In genomic region chrX:150361777-150362351, GRCh38 we compare ENCODE assay signal across 9 cellular contexts. TPM values are rescaled to one million over a fixed set of nuclear protein-coding genes. Genes with fewer than 3 reads are reported as not detected.
DNase-seq lines count a peak whose midpoint lies in the region; ATAC-seq, FAIRE-seq and TF ChIP-seq lines count a peak whose summit lies in the region.
"Had no signal": no experiment of that assay in that cellular context is flagged by ENCODE, and none has a peak within 500 bp of the region (broad histone marks: within the 10 kb centered on the region; RNA-seq: fewer than 3 reads in every experiment).

No MANE protein-coding gene starts in this region.

- no TSS peak for BruUV-seq in K562 (replicated peaks; lab: Mats Ljungman, UMichigan)

- H3K9me1 ChIP-seq in K562 (ENCODE audit: control insufficient read depth, insufficient read depth, low read length): no peaks in the 10 kb centered on the region

- POLR2A ChIA-PET in K562 (lab: Yijun Ruan, JAX): interaction anchor here (0.6 kb wide), 1 partner anchor 142 kb away, joined by 3 read pairs; no protein-coding TSS in a partner anchor
- POLR2A ChIA-PET in RWPE1 (lab: Yijun Ruan, JAX; ENCODE audit: low non-redundant PET): no interaction called here

- no peak for TF ChIP-seq CTCF in K562 (IDR thresholded peaks at IDR 0.05 in 2 of 3, conservative IDR thresholded peaks at IDR 0.05 in 1 of 3; ENCODE audit: insufficient read depth in 2 of 3, low read depth in 1 of 3, low read length in 3 of 3)
- no peak for TF ChIP-seq CTCF in thyroid gland (IDR thresholded peaks at IDR 0.05)
- TF ChIP-seq CTCF in RWPE1 (conservative IDR thresholded peaks at IDR 0.05; ENCODE audit: low read depth): no peak
- no peak for TF ChIP-seq CTCF in omental fat pad (IDR thresholded peaks at IDR 0.05)

- CTCF ChIA-PET in K562 (lab: Yijun Ruan, JAX; ENCODE audit: low intra/inter-chr PET ratio): no interaction called here
- CTCF ChIA-PET in RWPE1 (lab: Yijun Ruan, JAX): no interaction called here

- H3K27ac ChIP-seq in K562 (ENCODE audit: extremely low read depth, low read depth, low read length) (no peak overlapping the region), thyroid gland (no peak overlapping the region), RWPE1 (no peak overlapping the region)

- no peak for TF ChIP-seq POLR2A in K562 (conservative IDR thresholded peaks at IDR 0.05)
- TF ChIP-seq POLR2A in thyroid gland (IDR thresholded peaks at IDR 0.05): no peak

- FAIRE-seq in K562 (lab: Jason Lieb, UNC): no peak

- no peak overlapping the region for H3K4me2 ChIP-seq in K562 (ENCODE audit: insufficient read depth, low read length)

- 46% methylated on average over 15 of the region's 37 CpGs for whole genome bisulfite sequencing in K562 (ENCODE audit: insufficient coverage, low coverage, missing lambda C conversion rate)
- 0 to 3% methylated on average over 7 to 13 of the region's 37 CpGs for WGBS in thyroid gland, 2 donors

- peaks cover 0 to 69% of the 10 kb centered on the region in 2 experiments; a peak in 2 of 5 replicates for H3K27me3 ChIP-seq in K562 (ENCODE audit: control insufficient read depth in 2 of 2, insufficient read depth in 2 of 2, low read length in 2 of 2)
- no peaks in the 10 kb centered on the region for H3K27me3 ChIP-seq in thyroid gland

- H3K4me1 ChIP-seq in K562 (replicated peaks in 1 of 2; ENCODE audit: control insufficient read depth in 2 of 2, insufficient read depth in 2 of 2, low read length in 2 of 2) (peaks cover 0 to 35% of the 10 kb centered on the region in 2 experiments; a peak in 3 of 5 replicates), thyroid gland (peaks cover 7 to 8% of the 10 kb centered on the region in 2 donors)

- peak; percentile 15 for DNase-seq in activated gamma-delta T cell treated with Interleukin-2 at 50 U/mL for 16 hours
- no peak for DNase-seq in activated gamma-delta T cell (lab: John Stamatoyannopoulos, UW)
- no peak for DNase-seq in K562 (ENCODE audit: extremely low read depth in 1 of 4, low spot score in 3 of 4)
- DNase-seq in lung microvascular endothelial cell (ENCODE audit: low read depth in 2 of 2): peak; percentile 5 to 14
- DNase-seq in thyroid gland: peak; percentile 31 to 35
- no peak for DNase-seq in SIG-M5 treated with dmso at 0.1 percent for 504 hours (lab: John Stamatoyannopoulos, UW; ENCODE audit: unreplicated experiment)
- no peak for DNase-seq in RWPE1 (ENCODE audit: low spot score)
- no peak for DNase-seq in omental fat pad (ENCODE audit: low spot score)
- DNase-seq: DND-41 had no signal

- no peak for TF ChIP-seq EP300 in K562 (IDR thresholded peaks at IDR 0.05; ENCODE audit: low read length)

- ATAC-seq in K562 (no peak), omental fat pad (ENCODE audit: low FRiP score) (no peak)

- H4K20me1 ChIP-seq in K562 (replicated peaks; ENCODE audit: control insufficient read depth, insufficient read depth, low read length): no peaks in the 10 kb centered on the region

- no peak for TF ChIP-seq RAD21 in K562 (CRISPR knock-in tag; conservative IDR thresholded peaks at IDR 0.05 in 1 of 2, IDR thresholded peaks at IDR 0.05 in 1 of 2)

- intact Hi-C loops in K562 (cut with micrococcal nuclease): no loop called here
- intact Hi-C loops in thyroid gland (cut with DNase I): no loop called here

- no peak overlapping the region for H3K9ac ChIP-seq in K562 (ENCODE audit: insufficient read depth in 1 of 2, low read depth in 2 of 2, low read length in 2 of 2)

- H3K4me3 ChIP-seq in K562 (no peak overlapping the region), thyroid gland (replicated peaks in 1 of 3) (peak overlapping the region in 1 of 3 donors; percentile 12)

- no peak overlapping the region for H2AFZ ChIP-seq in K562 (ENCODE audit: low read depth, low read length)

- no peaks in the 10 kb centered on the region for H3K79me2 ChIP-seq in K562 (ENCODE audit: control insufficient read depth, insufficient read depth, low read length)

- H3K36me3 ChIP-seq in K562 (ENCODE audit: control insufficient read depth, insufficient read depth, low read length) (no peaks in the 10 kb centered on the region), thyroid gland (no peaks in the 10 kb centered on the region)

- H3K9me3 ChIP-seq in K562 (replicated peaks; ENCODE audit: control insufficient read depth, insufficient read depth, low read depth, low read length) (no peaks in the 10 kb centered on the region), thyroid gland (no peaks in the 10 kb centered on the region)

- in situ Hi-C loops in K562 (cut with MboI): no loop called here

TF ChIP-seq in K562, 482 proteins besides CTCF, POLR2A, EP300 and RAD21:
- TF ChIP-seq NFRKB (IDR thresholded peaks at IDR 0.05; ENCODE audit: low read depth): no peak
- TF ChIP-seq EGR1 (conservative IDR thresholded peaks at IDR 0.05): peak; percentile 42

RNA-seq across cellular contexts. Expression of gene MAMLD1, which starts 1.3 kb away (rescaled TPM):
- 0.09 TPM in 1 of 2 replicates, not detected in the other for total RNA-seq in K562 (2011; cell fraction: chromatin; rRNA removed; ENCODE audit: low replicate concordance)
- total RNA-seq in K562 (2011; cell fraction: nucleolus; rRNA removed): not detected in 2 replicates
- total RNA-seq in K562 (2011; cell fraction: nucleoplasm; rRNA removed): not detected in 2 replicates
- total RNA-seq in K562 (2014; rRNA removed) (not detected in 2 replicates), K562 (2014; rRNA removed; fragmentation: Illumina TruSeq; extraction: Trizol) (not detected in 2 replicates), K562 (2015; rRNA removed; fragmentation: Illumina TruSeq; extraction: Trizol) (not detected in 2 replicates), K562 (2021) (0.18 TPM in 1 of 2 replicates, not detected in the other), lung microvascular endothelial cell (0.22 and 0.79 TPM in 2 replicates), thyroid gland (1 to 10 TPM; 1.3 to 2.2 (median 1.8) TPM), omental fat pad (10 to 100 TPM in 1 of 4 donors, 1 to 10 TPM in 3; 4.5 to 10.3 (median 6.2) TPM)
- polyA plus RNA-seq in K562 (2011; rRNA removed) (not detected in 2 replicates), K562 (2014; fragmentation: Illumina TruSeq; extraction: Trizol) (not detected in 2 replicates), K562 (2014; fragmentation: Nextera tagmentation; extraction: Ambion mirVana) (not detected), K562 (2014; rRNA removed) (0.12 TPM in 1 of 2 replicates, not detected in the other)
- polyA plus RNA-seq in K562 (2011; cell fraction: cytosol; rRNA removed): 0.03 TPM in 1 of 2 replicates, not detected in the other
- 0.10 TPM in 1 of 2 replicates, not detected in the other for polyA plus RNA-seq in K562 (2011; cell fraction: nucleus; rRNA removed)
- 0.03 TPM in 1 of 2 replicates, not detected in the other for polyA plus RNA-seq in K562 (2012)
- not detected in 2 replicates for polyA minus RNA-seq in K562 (2011; rRNA and poly(A)+ RNA removed)
- not detected in 2 replicates for polyA minus RNA-seq in K562 (2011; cell fraction: cytosol; rRNA and poly(A)+ RNA removed)
- polyA minus RNA-seq in K562 (2011; cell fraction: nucleus; rRNA and poly(A)+ RNA removed): not detected in 2 replicates

Comparison
In these comparisons a context has a peak if more than half of its experiments do, and no peak if none do; other contexts are left out.
1. DNase-seq: peak in activated gamma-delta T cell treated with Interleukin-2 at 50 U/mL for 16 hours (single experiment), lung microvascular endothelial cell (2 of 2) and thyroid gland (2 of 2); none in activated gamma-delta T cell (single experiment), K562 (0 of 4), SIG-M5 treated with dmso at 0.1 percent for 504 hours (single experiment), RWPE1 (single experiment) and omental fat pad (single experiment).